Comparison of ENCODE assay signal across 14 cellular contexts in the genomic region with DNA sequence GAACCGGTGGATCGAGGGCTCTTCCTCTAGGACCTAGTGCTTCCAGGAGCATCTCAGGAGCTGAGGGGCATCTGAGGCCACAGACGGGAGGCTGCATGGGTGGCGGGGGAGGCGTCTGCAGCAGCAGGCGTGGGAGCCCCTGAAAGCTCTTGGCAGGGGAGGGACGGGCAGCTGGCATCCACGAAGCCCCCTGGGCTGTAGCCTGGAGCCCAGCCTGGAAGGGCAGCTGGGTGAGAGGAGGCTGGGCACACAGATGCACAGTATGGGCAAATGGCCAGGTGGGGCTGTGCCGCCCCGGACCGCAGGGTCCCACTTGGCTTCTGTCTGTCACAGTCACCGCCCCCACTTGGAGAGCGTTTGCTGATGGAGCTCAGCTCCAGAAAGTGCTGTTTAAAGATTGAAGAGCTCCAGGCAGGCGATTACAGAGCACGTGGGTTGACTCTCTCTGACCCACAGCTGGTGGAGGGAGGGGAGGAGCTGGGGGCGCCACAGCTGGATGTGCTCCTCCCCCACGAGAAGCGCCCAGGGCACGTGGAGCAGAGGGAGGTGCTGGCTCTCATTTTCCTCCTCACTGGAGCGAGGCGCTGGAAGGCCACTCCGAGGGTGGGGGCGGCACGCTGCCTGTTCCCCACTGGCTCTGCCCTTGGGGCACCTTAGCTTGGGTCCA.
DNase-seq lines count a peak whose midpoint lies in the region; ATAC-seq and TF ChIP-seq lines count a peak whose summit lies in the region.
"Had no signal": no experiment of that assay in that cellular context is flagged by ENCODE, and none has a peak within 500 bp of the region (broad histone marks: within the 10 kb centered on the region; RNA-seq: fewer than 3 reads in every experiment).

No MANE protein-coding gene starts in this region.

- DNase-seq in G401 (ENCODE audit: low spot score) = peak; percentile 14
- peak; percentile 78 for DNase-seq in NCI-H2081 treated with DMSO at 0.1 percent for 48 hours (lab: John Stamatoyannopoulos, UW)
- DNase-seq in dorsolateral prefrontal cortex = peak in 7 of 10 donors; percentile 43 to 65 (median 54)
- DNase-seq in pons (ENCODE audit: low spot score) = peak; percentile 29
- no peak for DNase-seq in GM23338 (ENCODE audit: low spot score)
- DNase-seq in middle frontal gyrus (ENCODE audit: extremely low spot score, low spot score) = no peak
- no peak for DNase-seq in stimulated activated naive CD8-positive, alpha-beta T cell treated with anti-CD3 and anti-CD28 coated beads, Interleukin-15, amount 100 ng/mL, for 72 hours
- DNase-seq: activated effector memory CD4-positive, alpha-beta T cell treated with Interleukin-2 at 50 U/mL for 16 hours; cortex of kidney; EL; stimulated activated CD4-positive, alpha-beta T cell treated with anti-CD3 and anti-CD28 coated beads, Interleukin-4, amount 100 ng/mL, for 4 hours; T-helper 2 cell had no signal

- no peaks in the 10 kb centered on the region for H3K36me3 Mint-ChIP-seq in GM23338 (ENCODE audit: low read depth)
- H3K36me3 Mint-ChIP-seq: natural killer cell treated with Interleukin-12 subunit alpha and Interleukin-12 subunit beta and Interleukin-15 and Interleukin-18, amount 100 ng/mL, for 72 hours had no signal

- H3K36me3 ChIP-seq in GM23338 (ENCODE audit: insufficient read depth) = no peaks in the 10 kb centered on the region

- intact Hi-C loops in dorsolateral prefrontal cortex (cut with DNase I) = loop anchor here (2.0 to 10.0 kb wide), 2 partner anchors 74 to 140 kb away; no protein-coding TSS in a partner anchor

- no peaks in the 10 kb centered on the region for H4K20me1 ChIP-seq in GM23338 (replicated peaks; ENCODE audit: insufficient read depth)

- H3K4me1 Mint-ChIP-seq in GM23338 = peaks cover 9% of the 10 kb centered on the region; the same call in 2 of the 3 replicates
- no peaks in the 10 kb centered on the region for H3K4me1 Mint-ChIP-seq in stimulated activated naive CD8-positive, alpha-beta T cell treated with anti-CD3 and anti-CD28 coated beads, Interleukin-15, amount 100 ng/mL, for 72 hours

- H3K4me2 ChIP-seq in GM23338 = no peak overlapping the region

- in situ Hi-C loops in G401 (cut with HindIII; ENCODE audit: low sequenced_read_pairs) = no loop called here

- no peaks in the 10 kb centered on the region for H3K9me3 Mint-ChIP-seq in GM23338
- H3K9me3 Mint-ChIP-seq in stimulated activated naive CD8-positive, alpha-beta T cell treated with anti-CD3 and anti-CD28 coated beads, Interleukin-15, amount 100 ng/mL, for 72 hours = no peaks in the 10 kb centered on the region
- H3K9me3 Mint-ChIP-seq: natural killer cell treated with Interleukin-12 subunit alpha and Interleukin-12 subunit beta and Interleukin-15 and Interleukin-18, amount 100 ng/mL, for 72 hours had no signal

- no peaks in the 10 kb centered on the region for H3K9me2 ChIP-seq in GM23338 (ENCODE audit: insufficient read depth)

- peak overlapping the region in 9 of 59 donors; percentile 9 to 64 (median 26) for H3K27ac ChIP-seq in dorsolateral prefrontal cortex
- H3K27ac ChIP-seq in GM23338 (ENCODE audit: low read depth) = no peak overlapping the region

- ATAC-seq in GM23338 (no peak; the same call in 2 of the 3 replicates), HG02938 (IDR thresholded peaks at IDR 0.05; ENCODE audit: unreplicated experiment) (no peak)
- no peak for ATAC-seq in stimulated activated naive CD8-positive, alpha-beta T cell treated with anti-CD3 and anti-CD28 coated beads, Interleukin-15, amount 100 ng/mL, for 72 hours
- ATAC-seq: natural killer cell treated with Interleukin-12 subunit alpha and Interleukin-12 subunit beta and Interleukin-15 and Interleukin-18, amount 100 ng/mL, for 72 hours had no signal

- 0 out of 2 replicates have a peak, but pooled peaks cover 3% of the 10 kb centered on the region for H3K4me1 ChIP-seq in GM23338 (ENCODE audit: insufficient read depth)

- no peak overlapping the region; the same call in 1 of the 2 replicates for H2AFZ ChIP-seq in GM23338

- H3F3A ChIP-seq in GM23338 (replicated peaks; ENCODE audit: low read depth) = no peaks in the 10 kb centered on the region

- no peaks in the 10 kb centered on the region for H3K79me2 ChIP-seq in GM23338 (replicated peaks; ENCODE audit: insufficient read depth)

- H3K4me3 ChIP-seq in dorsolateral prefrontal cortex (peak overlapping the region in 7 of 59 donors; percentile 11 to 42 (median 20)), GM23338 (no peak overlapping the region)

- H3K4me3 Mint-ChIP-seq in GM23338 = no peak overlapping the region
- H3K4me3 Mint-ChIP-seq in stimulated activated naive CD8-positive, alpha-beta T cell treated with anti-CD3 and anti-CD28 coated beads, Interleukin-15, amount 100 ng/mL, for 72 hours = no peak overlapping the region
- H3K4me3 Mint-ChIP-seq: natural killer cell treated with Interleukin-12 subunit alpha and Interleukin-12 subunit beta and Interleukin-15 and Interleukin-18, amount 100 ng/mL, for 72 hours had no signal

- no peak for TF ChIP-seq CTCF in dorsolateral prefrontal cortex (IDR thresholded peaks at IDR 0.05 in 54 of 56, conservative IDR thresholded peaks at IDR 0.05 in 2 of 56; ENCODE audit: low read depth in 1 of 56, partially characterized antibody in 56 of 56)
- no peak for TF ChIP-seq CTCF in GM23338 (conservative IDR thresholded peaks at IDR 0.05; ENCODE audit: low read depth in 2 of 2)

- H3K27me3 ChIP-seq in dorsolateral prefrontal cortex (peaks cover 0 to 6% (median 0%) of the 10 kb centered on the region in 45 donors), GM23338 (ENCODE audit: insufficient read depth) (no peaks in the 10 kb centered on the region)

- peaks cover 11% of the 10 kb centered on the region for H3K27me3 Mint-ChIP-seq in GM23338 (ENCODE audit: insufficient read depth, low read depth, poor library complexity)
- H3K27me3 Mint-ChIP-seq in stimulated activated naive CD8-positive, alpha-beta T cell treated with anti-CD3 and anti-CD28 coated beads, Interleukin-15, amount 100 ng/mL, for 72 hours = no peaks in the 10 kb centered on the region
- H3K27me3 Mint-ChIP-seq: natural killer cell treated with Interleukin-12 subunit alpha and Interleukin-12 subunit beta and Interleukin-15 and Interleukin-18, amount 100 ng/mL, for 72 hours had no signal

- H3K27ac Mint-ChIP-seq in GM23338 = no peak overlapping the region
- H3K27ac Mint-ChIP-seq in stimulated activated naive CD8-positive, alpha-beta T cell treated with anti-CD3 and anti-CD28 coated beads, Interleukin-15, amount 100 ng/mL, for 72 hours = no peak overlapping the region
- H3K27ac Mint-ChIP-seq: natural killer cell treated with Interleukin-12 subunit alpha and Interleukin-12 subunit beta and Interleukin-15 and Interleukin-18, amount 100 ng/mL, for 72 hours had no signal

TF ChIP-seq in GM23338, 12 proteins besides CTCF, POLR2A, EP300 and RAD21 (continues in another document):
- TF ChIP-seq NANOG (IDR thresholded peaks at IDR 0.05; ENCODE audit: borderline replicate concordance) = no peak
- TF ChIP-seq ZNF114 (CRISPR knock-in tag; IDR thresholded peaks at IDR 0.05) = no peak
- no peak for TF ChIP-seq POLR2AphosphoS5 (IDR thresholded peaks at IDR 0.05; ENCODE audit: low read depth)
- TF ChIP-seq, protein P1, sequence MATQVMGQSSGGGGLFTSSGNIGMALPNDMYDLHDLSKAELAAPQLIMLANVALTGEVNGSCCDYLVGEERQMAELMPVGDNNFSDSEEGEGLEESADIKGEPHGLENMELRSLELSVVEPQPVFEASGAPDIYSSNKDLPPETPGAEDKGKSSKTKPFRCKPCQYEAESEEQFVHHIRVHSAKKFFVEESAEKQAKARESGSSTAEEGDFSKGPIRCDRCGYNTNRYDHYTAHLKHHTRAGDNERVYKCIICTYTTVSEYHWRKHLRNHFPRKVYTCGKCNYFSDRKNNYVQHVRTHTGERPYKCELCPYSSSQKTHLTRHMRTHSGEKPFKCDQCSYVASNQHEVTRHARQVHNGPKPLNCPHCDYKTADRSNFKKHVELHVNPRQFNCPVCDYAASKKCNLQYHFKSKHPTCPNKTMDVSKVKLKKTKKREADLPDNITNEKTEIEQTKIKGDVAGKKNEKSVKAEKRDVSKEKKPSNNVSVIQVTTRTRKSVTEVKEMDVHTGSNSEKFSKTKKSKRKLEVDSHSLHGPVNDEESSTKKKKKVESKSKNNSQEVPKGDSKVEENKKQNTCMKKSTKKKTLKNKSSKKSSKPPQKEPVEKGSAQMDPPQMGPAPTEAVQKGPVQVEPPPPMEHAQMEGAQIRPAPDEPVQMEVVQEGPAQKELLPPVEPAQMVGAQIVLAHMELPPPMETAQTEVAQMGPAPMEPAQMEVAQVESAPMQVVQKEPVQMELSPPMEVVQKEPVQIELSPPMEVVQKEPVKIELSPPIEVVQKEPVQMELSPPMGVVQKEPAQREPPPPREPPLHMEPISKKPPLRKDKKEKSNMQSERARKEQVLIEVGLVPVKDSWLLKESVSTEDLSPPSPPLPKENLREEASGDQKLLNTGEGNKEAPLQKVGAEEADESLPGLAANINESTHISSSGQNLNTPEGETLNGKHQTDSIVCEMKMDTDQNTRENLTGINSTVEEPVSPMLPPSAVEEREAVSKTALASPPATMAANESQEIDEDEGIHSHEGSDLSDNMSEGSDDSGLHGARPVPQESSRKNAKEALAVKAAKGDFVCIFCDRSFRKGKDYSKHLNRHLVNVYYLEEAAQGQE (IDR thresholded peaks at IDR 0.05; ENCODE audit: unreplicated experiment) = no peak
- TF ChIP-seq ZNF331 (CRISPR knock-in tag; IDR thresholded peaks at IDR 0.05; ENCODE audit: low read depth) = no peak
- no peak for TF ChIP-seq EZH2phosphoT487 (IDR thresholded peaks at IDR 0.05; ENCODE audit: unreplicated experiment)

Comparison
In these comparisons a context has a peak if more than half of its experiments do, and no peak if none do; other contexts are left out.
1. DNase-seq: peak in G401 (single experiment), NCI-H2081 treated with DMSO at 0.1 percent for 48 hours (single experiment), dorsolateral prefrontal cortex (7 of 10) and pons (single experiment); none in GM23338 (single experiment), middle frontal gyrus (single experiment) and stimulated activated naive CD8-positive, alpha-beta T cell treated with anti-CD3 and anti-CD28 coated beads, Interleukin-15, amount 100 ng/mL, for 72 hours (0 of 2).